ENCODE assay signal across 14 cellular contexts in genomic region chr6:128515550-128516513, GRCh38. TPM values are rescaled to one million over a fixed set of nuclear protein-coding genes. Genes with fewer than 3 reads are reported as not detected.
DNase-seq lines count a peak whose midpoint lies in the region; ATAC-seq and TF ChIP-seq lines count a peak whose summit lies in the region.
"Had no signal": no experiment of that assay in that cellular context is flagged by ENCODE, and none has a peak within 500 bp of the region (broad histone marks: within the 10 kb centered on the region; RNA-seq: fewer than 3 reads in every experiment).

No MANE protein-coding gene starts in this region.

- H3K4me1 ChIP-seq in heart left ventricle (peaks cover 0 to 59% (median 29%) of the 10 kb centered on the region in 12 donors), vagina (peaks cover 58% of the 10 kb centered on the region), neuronal stem cell (ENCODE audit: control insufficient read depth in 2 of 2, insufficient read depth in 1 of 2, low read depth in 1 of 2, low read length in 2 of 2) (peaks cover 0 to 6% of the 10 kb centered on the region in 2 donors), spleen (peaks cover 0 to 28% (median 23%) of the 10 kb centered on the region in 6 donors)
- H3K4me1 ChIP-seq: testis had no signal

- TF ChIP-seq CTCF in heart left ventricle (IDR thresholded peaks at IDR 0.05): no peak
- no peak for TF ChIP-seq CTCF in chondrocyte (IDR thresholded peaks at IDR 0.05)
- TF ChIP-seq CTCF in vagina (IDR thresholded peaks at IDR 0.05): no peak
- no peak for TF ChIP-seq CTCF in spleen (IDR thresholded peaks at IDR 0.05 in 8 of 11, conservative IDR thresholded peaks at IDR 0.05 in 3 of 11)

- H2AFZ ChIP-seq in neuronal stem cell (ENCODE audit: low read length): no peak overlapping the region

- ATAC-seq in heart left ventricle (no peak), Right ventricle myocardium superior (ENCODE audit: poor library complexity) (no peak)
- ATAC-seq in stimulated activated naive B cell treated with anti-CD40 and anti-IgM and Interleukin-4, amounts not matched to agents 10 μg/mL and 1 μg/mL and 100 μg/mL, for 72 hours (replicated peaks): no peak

- peak overlapping the region; percentile 95 for H3K27ac Mint-ChIP-seq in chondrocyte (ENCODE audit: unreplicated experiment)
- no peak overlapping the region for H3K27ac Mint-ChIP-seq in stimulated activated naive B cell treated with anti-CD40 and anti-IgM and Interleukin-4, amounts not matched to agents 10 μg/mL and 1 μg/mL and 100 μg/mL, for 72 hours

- H2BK15ac ChIP-seq in neuronal stem cell (ENCODE audit: low read length): no peak overlapping the region

- H3K27me3 ChIP-seq in heart left ventricle (peaks cover 0 to 28% (median 0%) of the 10 kb centered on the region in 9 donors), vagina (no peaks in the 10 kb centered on the region), neuronal stem cell (ENCODE audit: control insufficient read depth in 3 of 3, insufficient read depth in 3 of 3, low read depth in 1 of 3, low read length in 3 of 3) (no peaks in the 10 kb centered on the region), spleen (replicated peaks in 1 of 7) (peaks cover 0 to 42% (median 15%) of the 10 kb centered on the region in 7 donors)
- H3K27me3 ChIP-seq: Peyer's patch, testis had no signal

- TF ChIP-seq POLR2A in heart left ventricle (IDR thresholded peaks at IDR 0.05): no peak
- TF ChIP-seq POLR2A in vagina (IDR thresholded peaks at IDR 0.05): no peak
- no peak for TF ChIP-seq POLR2A in spleen (IDR thresholded peaks at IDR 0.05)

- H4K8ac ChIP-seq in neuronal stem cell (ENCODE audit: low read depth, low read length): no peak overlapping the region

- H3K18ac ChIP-seq in neuronal stem cell (ENCODE audit: low read length): no peak overlapping the region

- peak overlapping the region in 8 of 12 donors; percentile 5 to 54 (median 20) for H3K27ac ChIP-seq in heart left ventricle
- H3K27ac ChIP-seq in vagina: peak overlapping the region; percentile 8
- no peak overlapping the region for H3K27ac ChIP-seq in neuronal stem cell (replicated peaks; ENCODE audit: low read length)
- H3K27ac ChIP-seq in spleen: no peak overlapping the region
- H3K27ac ChIP-seq: testis, VCaP had no signal

- H3K9me3 ChIP-seq in heart left ventricle (no peaks in the 10 kb centered on the region), vagina (no peaks in the 10 kb centered on the region), neuronal stem cell (replicated peaks in 1 of 2; ENCODE audit: control insufficient read depth in 2 of 2, insufficient read depth in 1 of 2, low read depth in 1 of 2, low read length in 2 of 2) (no peaks in the 10 kb centered on the region), spleen (no peaks in the 10 kb centered on the region)
- H3K9me3 ChIP-seq: mucosa of descending colon, Peyer's patch, testis had no signal

- no peak overlapping the region for H2BK12ac ChIP-seq in neuronal stem cell (ENCODE audit: low read length)

- intact Hi-C loops in heart left ventricle (cut with DNase I) (loop anchor here in 7 of 10 donors (5.0 to 10.0 kb wide), 8 partner anchors 91 to 451 kb away; no protein-coding TSS in a partner anchor), Right ventricle myocardium superior (cut with DNase I) (no loop called here), vagina (cut with DNase I) (no loop called here), spleen (cut with DNase I; ENCODE audit: low total_unique reads) (no loop called here)

- H3K4me3 ChIP-seq in heart left ventricle: peak overlapping the region in 3 of 12 donors; percentile 11 to 14 (median 12)
- H3K4me3 ChIP-seq in vagina: no peak overlapping the region
- H3K4me3 ChIP-seq in neuronal stem cell (ENCODE audit: low read length in 2 of 2): no peak overlapping the region
- H3K4me3 ChIP-seq in spleen: no peak overlapping the region
- H3K4me3 ChIP-seq: mucosa of descending colon, testis had no signal

- H2AK5ac ChIP-seq in neuronal stem cell (ENCODE audit: low read depth, low read length): no peak overlapping the region

- no peaks in the 10 kb centered on the region for H3K79me1 ChIP-seq in neuronal stem cell (ENCODE audit: low read depth, low read length)

- no peak overlapping the region for H2BK120ac ChIP-seq in neuronal stem cell (ENCODE audit: low read depth, low read length)

- H4K91ac ChIP-seq in neuronal stem cell (ENCODE audit: low read depth, low read length, poor library complexity): no peak overlapping the region

- peak overlapping the region; percentile 98 for H3K4me3 Mint-ChIP-seq in chondrocyte (ENCODE audit: unreplicated experiment)
- no peak overlapping the region for H3K4me3 Mint-ChIP-seq in stimulated activated naive B cell treated with anti-CD40 and anti-IgM and Interleukin-4, amounts not matched to agents 10 μg/mL and 1 μg/mL and 100 μg/mL, for 72 hours

- H3K4me2 ChIP-seq in neuronal stem cell (ENCODE audit: insufficient read depth, low read length, poor library complexity, severe bottlenecking): no peak overlapping the region

- no peak overlapping the region for H2BK5ac ChIP-seq in neuronal stem cell (ENCODE audit: low read length)

- H3K23ac ChIP-seq in neuronal stem cell (ENCODE audit: low read depth, low read length, poor library complexity): no peak overlapping the region

- no peak overlapping the region for H3K14ac ChIP-seq in neuronal stem cell (ENCODE audit: low read length)

- H3K9me3 Mint-ChIP-seq in chondrocyte (ENCODE audit: low read depth): no peaks in the 10 kb centered on the region
- H3K9me3 Mint-ChIP-seq in stimulated activated naive B cell treated with anti-CD40 and anti-IgM and Interleukin-4, amounts not matched to agents 10 μg/mL and 1 μg/mL and 100 μg/mL, for 72 hours: no peaks in the 10 kb centered on the region

- WGBS in heart left ventricle, 4 donors: 55 to 62% (median 58%) methylated on average over 6 of the region's 6 CpGs
- WGBS in neuronal stem cell (ENCODE audit: extremely low coverage in 2 of 2, insufficient read length in 2 of 2, insufficient replicate concordance in 1 of 2), 2 donors: no CpG with 5 or more reads among the region's 6 CpGs
- 81 to 89% (median 86%) methylated on average over 6 of the region's 6 CpGs for WGBS in spleen, 5 donors

- H3K36me3 Mint-ChIP-seq in chondrocyte (ENCODE audit: low read depth): no peaks in the 10 kb centered on the region
- H3K36me3 Mint-ChIP-seq in stimulated activated naive B cell treated with anti-CD40 and anti-IgM and Interleukin-4, amounts not matched to agents 10 μg/mL and 1 μg/mL and 100 μg/mL, for 72 hours: no peaks in the 10 kb centered on the region

- H3K36me3 ChIP-seq in heart left ventricle (no peaks in the 10 kb centered on the region), vagina (no peaks in the 10 kb centered on the region), neuronal stem cell (replicated peaks in 1 of 2; ENCODE audit: control insufficient read depth in 2 of 2, insufficient read depth in 2 of 2, low read length in 2 of 2) (no peaks in the 10 kb centered on the region), spleen (no peaks in the 10 kb centered on the region)
- H3K36me3 ChIP-seq: Peyer's patch had no signal

- no peak for DNase-seq in heart left ventricle
- DNase-seq in Right ventricle myocardium superior: no peak
- no peak for DNase-seq in chondrocyte (ENCODE audit: low spot score)
- peak; percentile 57 to 74 for DNase-seq in lung microvascular endothelial cell (ENCODE audit: low read depth in 2 of 2)
- no peak for DNase-seq in vagina (ENCODE audit: extremely low spot score in 2 of 2)
- DNase-seq in neuronal stem cell (ENCODE audit: low spot score): no peak
- no peak for DNase-seq in spleen
- DNase-seq in stimulated activated naive B cell treated with anti-CD40 and anti-IgM and Interleukin-4, amounts not matched to agents 10 μg/mL and 1 μg/mL and 100 μg/mL, for 72 hours: no peak
- DNase-seq: activated effector memory CD4-positive, alpha-beta T cell treated with anti-CD3 and anti-CD28 coated beads, Interleukin-2, amount 50 U/mL, for 16 hours; mucosa of descending colon; Peyer's patch; stimulated activated CD4-positive, alpha-beta T cell treated with anti-CD3 and anti-CD28 coated beads, Interleukin-2, amount 100 ng/mL, for 24 hours; testis had no signal

- no peak overlapping the region for H3K9ac ChIP-seq in neuronal stem cell (ENCODE audit: low read depth, low read length, poor library complexity)

- H3K27me3 Mint-ChIP-seq in chondrocyte (ENCODE audit: low read depth): no peaks in the 10 kb centered on the region
- H3K27me3 Mint-ChIP-seq in stimulated activated naive B cell treated with anti-CD40 and anti-IgM and Interleukin-4, amounts not matched to agents 10 μg/mL and 1 μg/mL and 100 μg/mL, for 72 hours: peaks cover 47% of the 10 kb centered on the region in 2 donors

- no peak overlapping the region for H3K4ac ChIP-seq in neuronal stem cell (ENCODE audit: low read length)

- H3K4me1 Mint-ChIP-seq in chondrocyte (ENCODE audit: low read depth): peaks cover 71% of the 10 kb centered on the region
- H3K4me1 Mint-ChIP-seq in stimulated activated naive B cell treated with anti-CD40 and anti-IgM and Interleukin-4, amounts not matched to agents 10 μg/mL and 1 μg/mL and 100 μg/mL, for 72 hours: peaks cover 12 to 23% of the 10 kb centered on the region in 2 donors

RNA-seq across cellular contexts. Expression of gene PTPRK, which starts 4.6 kb away (rescaled TPM):
- total RNA-seq in heart left ventricle: 10 to 100 TPM; 27.8 to 50.8 (median 40.0) TPM
- polyA plus RNA-seq in heart left ventricle: 10 to 100 TPM in 1 of 2 donors, 1 to 10 TPM in 1; 5.4 to 16.4 TPM
- total RNA-seq in Right ventricle myocardium superior: 27.9 TPM
- 63.3 to 69.9 TPM (median 67.0 TPM) in 3 replicates for total RNA-seq in chondrocyte
- 68.0 and 78.6 TPM in 2 replicates for total RNA-seq in lung microvascular endothelial cell
- total RNA-seq in vagina: 82.5 TPM
- 17.7 TPM for polyA plus RNA-seq in neuronal stem cell (2013, experiment 1 of 2)
- polyA plus RNA-seq in neuronal stem cell (2013, experiment 2 of 2): 16.8 TPM
- 10 to 100 TPM; 22.1 to 67.8 (median 41.4) TPM for total RNA-seq in spleen
- polyA plus RNA-seq in spleen: 1 to 10 TPM; 3.3 to 4.4 (median 4.0) TPM

Comparison
In these comparisons a context has a peak if more than half of its experiments do, and no peak if none do; other contexts are left out.
1. intact Hi-C loops: an anchor here in heart left ventricle (5.0 to 10.0 kb wide); none called in Right ventricle myocardium superior, vagina and spleen.
2. DNase-seq: peak in lung microvascular endothelial cell (2 of 2); none in heart left ventricle (0 of 5), Right ventricle myocardium superior (single experiment), chondrocyte (single experiment), vagina (0 of 2), neuronal stem cell (single experiment), spleen (single experiment) and stimulated activated naive B cell treated with anti-CD40 and anti-IgM and Interleukin-4, amounts not matched to agents 10 μg/mL and 1 μg/mL and 100 μg/mL, for 72 hours (single experiment).
3. H3K27ac ChIP-seq: peak in heart left ventricle (8 of 12) and vagina (single experiment); none in neuronal stem cell (single experiment) and spleen (0 of 8).